Comparison of ENCODE assay signal across 9 cellular contexts in genomic region chrX:67520671-67521070, GRCh38. TPM values are rescaled to one million over a fixed set of nuclear protein-coding genes. Genes with fewer than 3 reads are reported as not detected.
"Had no signal": no experiment of that assay in that cellular context is flagged by ENCODE, and none has a peak within 500 bp of the region (broad histone marks: within the 10 kb centered on the region; RNA-seq: fewer than 3 reads in every experiment).

No MANE protein-coding gene starts in this region.

- H3K9ac ChIP-seq: KMS-11 had no signal

- DNase-seq: IMR-90, KG1 had no signal

- H3K36me3 Mint-ChIP-seq: IgD-negative memory B cell had no signal

- H3K4me2 ChIP-seq: KMS-11 had no signal

- H3K27me3 Mint-ChIP-seq: IgD-negative memory B cell had no signal

- FAIRE-seq: HepG2, HTR-8/SVneo, K562 had no signal

- H3K27ac Mint-ChIP-seq: IgD-negative memory B cell had no signal

- H3K4me3 Mint-ChIP-seq: IgD-negative memory B cell had no signal

- H3K27ac ChIP-seq: HL-60, KMS-11 had no signal

- H3K4me1 Mint-ChIP-seq: IgD-negative memory B cell had no signal

- ATAC-seq: HepG2, K562 had no signal

- H3K4me3 ChIP-seq: K562 had no signal

RNA-seq across cellular contexts. Expression of gene AR, which starts 23.1 kb away (rescaled TPM):
- total RNA-seq: HepG2, HT-29 had no signal
- polyA plus RNA-seq: HepG2 had no signal
